ENCODE assay signal across 8 cellular contexts in the genomic region with DNA sequence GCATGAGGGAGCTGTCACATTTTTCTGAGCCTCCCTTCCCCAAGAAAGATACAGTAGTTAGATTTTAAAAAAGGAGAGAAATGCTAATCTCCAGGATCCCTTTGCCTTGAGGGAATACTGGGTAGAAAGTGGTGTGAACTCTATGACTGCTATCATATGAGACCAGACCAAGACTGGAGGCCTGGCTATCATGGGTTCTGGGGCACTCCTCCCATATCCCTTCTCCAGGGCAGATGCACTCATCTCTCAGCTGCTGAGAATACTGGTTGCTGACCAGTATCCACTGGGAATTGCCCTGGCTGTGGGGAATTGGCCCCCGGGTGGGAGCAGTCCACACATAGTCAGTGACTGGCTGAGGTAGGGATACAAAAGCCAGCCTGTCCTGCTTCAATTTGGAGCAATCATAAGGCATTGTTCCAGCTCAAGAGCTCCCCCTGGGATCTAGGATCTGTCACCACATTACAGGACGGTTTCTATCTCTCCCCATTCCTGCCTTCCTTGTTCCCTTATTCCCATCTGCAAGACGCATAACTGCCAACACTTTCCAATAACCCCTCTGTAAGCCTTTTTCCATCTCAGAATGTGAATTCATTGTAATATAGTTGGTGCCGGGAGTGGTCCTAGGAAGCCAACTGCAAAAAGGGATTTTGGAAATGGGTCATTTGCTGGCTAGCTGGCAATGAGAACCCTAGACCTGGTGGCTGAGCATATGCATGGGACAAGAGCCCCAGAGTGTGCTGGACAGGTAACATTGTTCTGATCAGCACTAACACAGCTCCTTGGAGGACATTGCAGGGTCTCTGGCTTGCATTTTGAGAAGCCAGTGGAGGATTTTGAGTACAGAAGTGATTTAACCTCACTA. TPM values are rescaled to one million over a fixed set of nuclear protein-coding genes. Genes with fewer than 3 reads are reported as not detected.
A peak's percentile ranks its signal among the peaks of the same experiment; 100 is the strongest.
DNase-seq lines count a peak whose midpoint lies in the region; ATAC-seq and TF ChIP-seq lines count a peak whose summit lies in the region.

No MANE protein-coding gene starts in this region.

- TF ChIP-seq CTCF in KMS-11 (conservative IDR thresholded peaks at IDR 0.05; ENCODE audit: low read depth, low read length) = peak; percentile 71
- peak; percentile 12 for TF ChIP-seq CTCF in SU-DHL-6 (IDR thresholded peaks at IDR 0.05; ENCODE audit: insufficient read depth, low read length, poor library complexity, severe bottlenecking)
- TF ChIP-seq CTCF in sigmoid colon (IDR thresholded peaks at IDR 0.05) = peak; percentile 37 to 64 (median 58)

- H3K9me3 ChIP-seq in SU-DHL-6 (ENCODE audit: insufficient read depth, low read length) (no peaks in the 10 kb centered on the region), sigmoid colon (no peaks in the 10 kb centered on the region)

- no peaks in the 10 kb centered on the region for H3F3A ChIP-seq in SU-DHL-6 (ENCODE audit: insufficient read depth)

- DNase-seq in DMS53 treated with DMSO at 0.1 percent for 48 hours (lab: John Stamatoyannopoulos, UW; ENCODE audit: unreplicated experiment) (peak; percentile 52), glomerular visceral epithelial cell (ENCODE audit: extremely low spot score) (peak; percentile 37), sigmoid colon (peak; percentile 73)

- TF ChIP-seq POLR2A in sigmoid colon (IDR thresholded peaks at IDR 0.05) = no peak

- H3K4me1 ChIP-seq in KMS-11 (ENCODE audit: low read depth, poor library complexity, severe bottlenecking) = peaks cover 9% of the 10 kb centered on the region
- peaks cover 0 to 13% (median 8%) of the 10 kb centered on the region in 4 donors for H3K4me1 ChIP-seq in sigmoid colon

- H3K4me2 ChIP-seq in KMS-11 (no peak overlapping the region), SU-DHL-6 (ENCODE audit: low read depth, low read length, poor library complexity, severe bottlenecking) (no peak overlapping the region)

- H2AFZ ChIP-seq in KMS-11 (ENCODE audit: low read depth) = no peak overlapping the region
- H2AFZ ChIP-seq in SU-DHL-6 (ENCODE audit: low read depth, low read length, severe bottlenecking) = no peak overlapping the region

- H3K27ac ChIP-seq in KMS-11 = no peak overlapping the region
- H3K27ac ChIP-seq in SU-DHL-6 (ENCODE audit: low read depth, low read length) = no peak overlapping the region
- peak overlapping the region in 1 of 4 donors; percentile 27 for H3K27ac ChIP-seq in sigmoid colon

- TF ChIP-seq EP300 in sigmoid colon (IDR thresholded peaks at IDR 0.05) = no peak

- H3K27me3 ChIP-seq in KMS-11 (ENCODE audit: insufficient read depth, low read depth) (no peaks in the 10 kb centered on the region), SU-DHL-6 (ENCODE audit: low read length) (no peaks in the 10 kb centered on the region), sigmoid colon (no peaks in the 10 kb centered on the region)

- ATAC-seq in HG03378 (IDR thresholded peaks at IDR 0.05; ENCODE audit: unreplicated experiment) = no peak
- ATAC-seq in HG03521 (IDR thresholded peaks at IDR 0.05; ENCODE audit: unreplicated experiment) = no peak
- ATAC-seq in HG03097 (IDR thresholded peaks at IDR 0.05; ENCODE audit: low FRiP score, unreplicated experiment) = no peak

- H3K4me3 ChIP-seq in KMS-11 (IDR thresholded peaks at IDR 0.05; ENCODE audit: insufficient read depth, low read depth, low read length) = no peak overlapping the region
- H3K4me3 ChIP-seq in SU-DHL-6 (ENCODE audit: insufficient read depth, low read length, poor library complexity, severe bottlenecking) = no peak overlapping the region
- no peak overlapping the region for H3K4me3 ChIP-seq in sigmoid colon

- no peaks in the 10 kb centered on the region for H3K9me2 ChIP-seq in SU-DHL-6 (replicated peaks; ENCODE audit: insufficient read depth, low read length)

- intact Hi-C loops in sigmoid colon (cut with DNase I) = loop anchor here (5.0 kb wide), 1 partner anchor 171 kb away; no protein-coding TSS in a partner anchor

- WGBS in sigmoid colon, 2 donors = 28 to 56% methylated on average over 4 of the region's 4 CpGs

- no peaks in the 10 kb centered on the region for H3K79me2 ChIP-seq in KMS-11 (ENCODE audit: insufficient read depth, low read depth)
- no peaks in the 10 kb centered on the region for H3K79me2 ChIP-seq in SU-DHL-6 (ENCODE audit: insufficient read depth, low read length)

- no peak overlapping the region for H3K9ac ChIP-seq in KMS-11
- no peak overlapping the region for H3K9ac ChIP-seq in SU-DHL-6 (ENCODE audit: low read length)

- H3K36me3 ChIP-seq in KMS-11 (ENCODE audit: insufficient read depth) = no peaks in the 10 kb centered on the region
- H3K36me3 ChIP-seq in SU-DHL-6 (ENCODE audit: low read length) = no peaks in the 10 kb centered on the region
- H3K36me3 ChIP-seq in sigmoid colon = no peaks in the 10 kb centered on the region

- H4K20me1 ChIP-seq in KMS-11 (ENCODE audit: insufficient read depth) = no peaks in the 10 kb centered on the region
- H4K20me1 ChIP-seq in SU-DHL-6 (ENCODE audit: low read depth, low read length) = no peaks in the 10 kb centered on the region

RNA-seq across cellular contexts. Expression of a gene that starts 35.4 kb away (rescaled TPM):
- 10 to 100 TPM; 44.9 to 98.0 (median 70.6) TPM for total RNA-seq in sigmoid colon
- 1 to 10 TPM in 2 of 3 donors, under 1 TPM in 1; 0.23 to 4.5 (median 1.8) TPM for polyA plus RNA-seq in sigmoid colon

Comparison
In these comparisons a context has a peak if more than half of its experiments do, and no peak if none do; other contexts are left out.
1. CTCF ChIP-seq: peak in every context shown above with its lines; median percentile 71 in KMS-11; 58 in sigmoid colon; 12 in SU-DHL-6.